ENCODE assay signal across 1 cellular context in the genomic region with DNA sequence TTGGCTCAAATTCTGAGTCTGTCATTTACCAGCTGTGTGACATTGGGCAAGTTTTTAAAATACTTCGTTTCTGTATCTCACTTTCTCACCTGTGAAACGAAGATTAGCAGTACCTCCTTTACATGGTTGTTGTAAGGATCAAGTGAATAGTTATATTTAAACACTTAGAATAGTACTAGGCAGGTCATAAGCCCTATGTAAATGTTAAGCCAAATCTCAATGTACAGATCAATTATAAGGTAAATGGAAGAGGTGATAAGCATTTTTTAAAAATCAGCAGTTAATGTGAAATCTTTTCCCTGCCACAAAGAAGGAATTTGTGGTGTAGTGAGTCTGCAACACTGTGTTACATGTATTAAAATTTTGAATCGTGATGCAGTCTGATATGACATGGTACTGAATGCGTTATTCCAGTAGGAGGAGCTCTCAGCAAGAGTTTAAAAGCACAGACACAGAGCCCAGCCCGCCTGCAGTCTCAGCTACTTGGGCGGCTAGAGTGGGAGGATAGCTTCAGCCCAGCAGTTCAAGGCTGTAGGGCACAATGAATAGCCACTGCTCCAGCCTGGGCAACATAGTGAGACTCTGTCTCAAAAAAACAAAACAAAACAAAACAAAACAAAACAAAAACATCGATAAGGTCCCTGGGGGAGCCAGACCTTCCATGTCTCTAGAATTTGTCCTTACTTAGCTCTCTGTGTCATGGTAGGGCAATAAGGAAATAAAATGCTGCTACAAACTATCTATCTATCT.
TF ChIP-seq lines count a peak whose summit lies in the region.

No MANE protein-coding gene starts in this region.

TF ChIP-seq in IMR-90, 13 proteins besides CTCF, POLR2A, EP300 and RAD21:
- TF ChIP-seq SMC3 (IDR thresholded peaks at IDR 0.05; ENCODE audit: low read depth, low read length) = peak; percentile 67
- TF ChIP-seq, protein P1, sequence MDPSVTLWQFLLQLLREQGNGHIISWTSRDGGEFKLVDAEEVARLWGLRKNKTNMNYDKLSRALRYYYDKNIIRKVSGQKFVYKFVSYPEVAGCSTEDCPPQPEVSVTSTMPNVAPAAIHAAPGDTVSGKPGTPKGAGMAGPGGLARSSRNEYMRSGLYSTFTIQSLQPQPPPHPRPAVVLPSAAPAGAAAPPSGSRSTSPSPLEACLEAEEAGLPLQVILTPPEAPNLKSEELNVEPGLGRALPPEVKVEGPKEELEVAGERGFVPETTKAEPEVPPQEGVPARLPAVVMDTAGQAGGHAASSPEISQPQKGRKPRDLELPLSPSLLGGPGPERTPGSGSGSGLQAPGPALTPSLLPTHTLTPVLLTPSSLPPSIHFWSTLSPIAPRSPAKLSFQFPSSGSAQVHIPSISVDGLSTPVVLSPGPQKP (IDR thresholded peaks at IDR 0.05; ENCODE audit: borderline replicate concordance, low read depth, low read length) = no peak
- no peak for TF ChIP-seq MAFK (IDR thresholded peaks at IDR 0.05; ENCODE audit: low read depth, low read length)
TF ChIP-seq in IMR-90: peak in this region for 1.
